Comparison of ENCODE assay signal across 8 cellular contexts in the genomic region with DNA sequence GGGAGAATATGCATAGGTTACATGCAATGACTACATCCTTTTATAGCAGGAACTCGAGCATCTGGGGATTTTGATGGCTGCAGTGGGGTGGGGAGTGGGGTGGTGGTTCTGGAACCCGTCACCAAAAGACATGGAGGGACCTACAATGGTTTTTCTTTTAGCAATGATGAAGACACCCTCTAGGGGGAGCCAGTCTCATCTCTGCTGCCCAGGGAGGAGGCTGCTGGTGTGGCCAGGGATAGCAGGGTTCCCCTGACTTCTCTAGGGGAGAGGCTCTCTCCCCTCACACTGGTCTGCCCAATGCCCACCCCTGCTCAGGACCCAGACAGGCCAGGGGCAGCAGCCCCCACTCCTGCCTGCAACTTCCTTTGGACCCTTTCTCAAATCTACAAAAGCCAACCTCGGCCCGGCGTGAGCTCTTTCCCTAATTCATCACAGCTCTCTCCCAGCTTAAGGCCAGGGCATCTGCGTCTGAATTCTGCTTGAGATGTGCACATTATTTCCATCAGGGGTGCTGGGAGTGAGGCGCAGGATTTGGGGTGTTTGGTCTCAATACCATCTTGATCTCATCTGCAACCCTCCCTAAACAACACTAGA.
DNase-seq lines count a peak whose midpoint lies in the region; ATAC-seq and TF ChIP-seq lines count a peak whose summit lies in the region.

No MANE protein-coding gene starts in this region.

- H3K4me3 ChIP-seq in astrocyte of the spinal cord (ENCODE audit: low read depth, low read length): no peak overlapping the region

- ATAC-seq in HG03039 (IDR thresholded peaks at IDR 0.05; ENCODE audit: unreplicated experiment): peak; percentile 90

- TF ChIP-seq CTCF in AG09319 (IDR thresholded peaks at IDR 0.05; ENCODE audit: low read depth, low read length) (peak; percentile 79), GM13976 (IDR thresholded peaks at IDR 0.05; ENCODE audit: borderline replicate concordance, control extremely low read depth, extremely low read depth, insufficient read depth, missing control alignments) (peak; percentile 32), astrocyte of the spinal cord (IDR thresholded peaks at IDR 0.05; ENCODE audit: low read depth, low read length) (peak; percentile 83)

- in situ Hi-C loops in GM13976 (cut with MboI; ENCODE audit: low sequenced_read_pairs, unreplicated experiment) (no loop called here), astrocyte of the spinal cord (cut with HindIII; ENCODE audit: low sequenced_read_pairs) (no loop called here)

- no peak for DNase-seq in AG09319 (ENCODE audit: extremely low read depth, low read depth)
- DNase-seq in GM13976 (ENCODE audit: low spot score): peak; percentile 53
- DNase-seq in NCI-H446 treated with DMSO at 0.1 percent for 48 hours (lab: John Stamatoyannopoulos, UW): peak; percentile 35
- peak; percentile 62 for DNase-seq in astrocyte of the spinal cord (ENCODE audit: low read depth, low spot score)
- peak; percentile 50 for DNase-seq in left kidney (ENCODE audit: low read depth, low spot score)
- no peak for DNase-seq in NCI-H2029 treated with DMSO at 0.1 percent for 48 hours (lab: John Stamatoyannopoulos, UW)
- no peak for DNase-seq in NCI-H187 treated with DMSO at 0.1 percent for 48 hours (lab: John Stamatoyannopoulos, UW)

Comparison
In these comparisons a context has a peak if more than half of its experiments do, and no peak if none do; other contexts are left out.
1. DNase-seq: peak in GM13976 (single experiment), NCI-H446 treated with DMSO at 0.1 percent for 48 hours (single experiment), astrocyte of the spinal cord (single experiment) and left kidney (single experiment); none in AG09319 (single experiment), NCI-H2029 treated with DMSO at 0.1 percent for 48 hours (single experiment) and NCI-H187 treated with DMSO at 0.1 percent for 48 hours (single experiment).
2. CTCF ChIP-seq: peak in every context shown above with its lines; median percentile 83 in astrocyte of the spinal cord; 79 in AG09319; 32 in GM13976.